30 cellular contexts compared by ENCODE assay signal in genomic region chr11:16997624-16998023, GRCh38. TPM values are rescaled to one million over a fixed set of nuclear protein-coding genes. Genes with fewer than 3 reads are reported as not detected.
DNase-seq lines count a peak whose midpoint lies in the region; ATAC-seq and TF ChIP-seq lines count a peak whose summit lies in the region.
"Had no signal": no experiment of that assay in that cellular context is flagged by ENCODE, and none has a peak within 500 bp of the region (broad histone marks: within the 10 kb centered on the region; RNA-seq: fewer than 3 reads in every experiment).

No MANE protein-coding gene starts in this region.

- H3K27me3 Mint-ChIP-seq in activated T-cell treated with anti-CD3 and anti-CD28 coated beads, Interleukin-2, amount 50 U/mL, for 72 hours (ENCODE audit: low read depth), result no peaks in the 10 kb centered on the region
- H3K27me3 Mint-ChIP-seq: activated naive CD4-positive, alpha-beta T cell treated with anti-CD3 and anti-CD28 coated beads, Interleukin-2, amount 50 U/mL, for 24 hours had no signal

- no peak for TF ChIP-seq CTCF in coronary artery (IDR thresholded peaks at IDR 0.05)

- WGBS in neuronal stem cell (ENCODE audit: extremely low coverage in 2 of 2, insufficient read length in 2 of 2, insufficient replicate concordance in 1 of 2), 2 donors, result no CpG with 5 or more reads among the region's 7 CpGs

- H3K4ac ChIP-seq in neuronal stem cell (ENCODE audit: low read length), result no peak overlapping the region

- no peak overlapping the region for H3K27ac Mint-ChIP-seq in activated T-cell treated with anti-CD3 and anti-CD28 coated beads, Interleukin-2, amount 50 U/mL, for 72 hours
- H3K27ac Mint-ChIP-seq: activated CD8-positive, alpha-beta T cell treated with anti-CD3 and anti-CD28 coated beads, Interleukin-2, amount 10 ng/mL, durations not matched to agents 7 days and 5 days; activated naive CD4-positive, alpha-beta T cell treated with anti-CD3 and anti-CD28 coated beads, Interleukin-2, amount 50 U/mL, for 24 hours; activated T-helper 2 cell treated with anti-CD3 and anti-CD28 coated beads, Interferon-gamma antibody, Interleukin-2, Interleukin-4, amounts not matched to agents 10 μg/mL and 5 μg/mL and 100 μg/mL, durations not matched to agents 14 hours and 24 hours and 36 hours had no signal

- H3K9me3 Mint-ChIP-seq in activated T-cell treated with anti-CD3 and anti-CD28 coated beads, Interleukin-2, amount 50 U/mL, for 72 hours, result no peaks in the 10 kb centered on the region
- H3K9me3 Mint-ChIP-seq: activated naive CD4-positive, alpha-beta T cell treated with anti-CD3 and anti-CD28 coated beads, Interleukin-2, amount 50 U/mL, for 24 hours; activated T-helper 2 cell treated with anti-CD3 and anti-CD28 coated beads, Interferon-gamma antibody, Interleukin-2, Interleukin-4, amounts not matched to agents 10 μg/mL and 5 μg/mL and 100 μg/mL, durations not matched to agents 14 hours and 24 hours and 36 hours; CD14-positive monocyte had no signal

- H3K9me3 ChIP-seq in neuronal stem cell (replicated peaks in 1 of 2; ENCODE audit: control insufficient read depth in 2 of 2, insufficient read depth in 1 of 2, low read depth in 1 of 2, low read length in 2 of 2), result no peaks in the 10 kb centered on the region
- H3K9me3 ChIP-seq: lower lobe of right lung, sigmoid colon, SJSA1 had no signal

- no peak overlapping the region for H3K9ac ChIP-seq in neuronal stem cell (ENCODE audit: low read depth, low read length, poor library complexity)

- ATAC-seq in Right ventricle myocardium superior (ENCODE audit: poor library complexity) (peak; percentile 80), left lobe of liver (peak; percentile 74)
- no peak for ATAC-seq in activated T-cell treated with anti-CD3 and anti-CD28 coated beads, Interleukin-2, amount 50 U/mL, for 72 hours (replicated peaks in 1 of 2)
- ATAC-seq: activated CD8-positive, alpha-beta T cell treated with anti-CD3 and anti-CD28 coated beads, Interleukin-2, amount 10 ng/mL, durations not matched to agents 7 days and 5 days had no signal

- peaks cover 0 to 5% of the 10 kb centered on the region in 2 donors for H3K4me1 ChIP-seq in neuronal stem cell (ENCODE audit: control insufficient read depth in 2 of 2, insufficient read depth in 1 of 2, low read depth in 1 of 2, low read length in 2 of 2)
- H3K4me1 ChIP-seq: sigmoid colon, SJSA1 had no signal

- H2AK5ac ChIP-seq in neuronal stem cell (ENCODE audit: low read depth, low read length), result no peak overlapping the region

- no peak overlapping the region for H2BK5ac ChIP-seq in neuronal stem cell (ENCODE audit: low read length)

- no peak overlapping the region for H2BK15ac ChIP-seq in neuronal stem cell (ENCODE audit: low read length)

- H4K8ac ChIP-seq in neuronal stem cell (ENCODE audit: low read depth, low read length), result no peak overlapping the region

- no peak overlapping the region for H3K4me2 ChIP-seq in neuronal stem cell (ENCODE audit: insufficient read depth, low read length, poor library complexity, severe bottlenecking)

- no peaks in the 10 kb centered on the region for H3K36me3 Mint-ChIP-seq in activated T-cell treated with anti-CD3 and anti-CD28 coated beads, Interleukin-2, amount 50 U/mL, for 72 hours (ENCODE audit: insufficient read depth in 2 of 2)
- H3K36me3 Mint-ChIP-seq: activated naive CD4-positive, alpha-beta T cell treated with anti-CD3 and anti-CD28 coated beads, Interleukin-2, amount 50 U/mL, for 24 hours; CD14-positive monocyte had no signal

- H3K14ac ChIP-seq in neuronal stem cell (ENCODE audit: low read length), result no peak overlapping the region

- H3K27me3 ChIP-seq in neuronal stem cell (ENCODE audit: control insufficient read depth in 3 of 3, insufficient read depth in 3 of 3, low read depth in 1 of 3, low read length in 3 of 3), result no peaks in the 10 kb centered on the region
- H3K27me3 ChIP-seq: brain microvascular endothelial cell, sigmoid colon, SJSA1 had no signal

- H3K27ac ChIP-seq in neuronal stem cell (replicated peaks; ENCODE audit: low read length) (no peak overlapping the region), coronary artery (no peak overlapping the region)
- H3K27ac ChIP-seq: brain microvascular endothelial cell, epithelial cell of prostate, SJSA1 had no signal

- peaks cover 0 to 14% of the 10 kb centered on the region in 2 donors for H3K36me3 ChIP-seq in neuronal stem cell (replicated peaks in 1 of 2; ENCODE audit: control insufficient read depth in 2 of 2, insufficient read depth in 2 of 2, low read length in 2 of 2)
- H3K36me3 ChIP-seq: brain microvascular endothelial cell, lower lobe of right lung, sigmoid colon, SJSA1 had no signal

- H2BK12ac ChIP-seq in neuronal stem cell (ENCODE audit: low read length), result no peak overlapping the region

- intact Hi-C loops in Right ventricle myocardium superior (cut with DNase I), result no loop called here

- H4K91ac ChIP-seq in neuronal stem cell (ENCODE audit: low read depth, low read length, poor library complexity), result no peak overlapping the region

- H2BK120ac ChIP-seq in neuronal stem cell (ENCODE audit: low read depth, low read length), result no peak overlapping the region

- DNase-seq in HT-29 (ENCODE audit: low spot score) (peak; percentile 70), Right ventricle myocardium superior (no peak), left lobe of liver (ENCODE audit: low spot score) (peak; percentile 80), neuronal stem cell (ENCODE audit: low spot score) (no peak), COLO829 (ENCODE audit: low spot score) (no peak), coronary artery (ENCODE audit: low spot score) (no peak)
- no peak for DNase-seq in NK-92 treated with Interleukin-12 subunit alpha and Interleukin-12 subunit beta, amount 100 ng/mL, for 24 hours (lab: John Stamatoyannopoulos, UW)
- no peak for DNase-seq in activated T-cell treated with anti-CD3 and anti-CD28 coated beads, Interleukin-2, amount 50 U/mL, for 72 hours
- DNase-seq: 8988T; activated CD4-positive, alpha-beta T cell treated with anti-CD3 and anti-CD28 coated beads for 4 hours; activated CD8-positive, alpha-beta T cell treated with anti-CD3 and anti-CD28 coated beads, Interleukin-2, amount 10 ng/mL, durations not matched to agents 7 days and 5 days; amniotic stem cell; brain microvascular endothelial cell; DND-41; effector CD8-positive, alpha-beta T cell; KG1; lower lobe of right lung; NCI-H1092 treated with DMSO at 0.1 percent for 48 hours; NCI-H187; NCI-H2171; NCI-H510A; sigmoid colon; stimulated activated CD4-positive, alpha-beta T cell treated with anti-CD3 and anti-CD28 coated beads, Interleukin-4, amount 100 ng/mL, for 24 hours; T1000 had no signal

- no peak overlapping the region for H2AFZ ChIP-seq in neuronal stem cell (ENCODE audit: low read length)

- peaks cover 3% of the 10 kb centered on the region for H3K79me1 ChIP-seq in neuronal stem cell (ENCODE audit: low read depth, low read length)

- no peaks in the 10 kb centered on the region for H3K4me1 Mint-ChIP-seq in activated T-cell treated with anti-CD3 and anti-CD28 coated beads, Interleukin-2, amount 50 U/mL, for 72 hours (ENCODE audit: low read depth)
- H3K4me1 Mint-ChIP-seq: activated naive CD4-positive, alpha-beta T cell treated with anti-CD3 and anti-CD28 coated beads, Interleukin-2, amount 50 U/mL, for 24 hours; CD14-positive monocyte had no signal

- H3K23ac ChIP-seq in neuronal stem cell (ENCODE audit: low read depth, low read length, poor library complexity), result no peak overlapping the region

- H3K18ac ChIP-seq in neuronal stem cell (ENCODE audit: low read length), result peak overlapping the region; percentile 11

- no peak overlapping the region for H3K4me3 Mint-ChIP-seq in activated T-cell treated with anti-CD3 and anti-CD28 coated beads, Interleukin-2, amount 50 U/mL, for 72 hours
- H3K4me3 Mint-ChIP-seq: activated CD8-positive, alpha-beta T cell treated with anti-CD3 and anti-CD28 coated beads, Interleukin-2, amount 10 ng/mL, durations not matched to agents 7 days and 5 days; activated naive CD4-positive, alpha-beta T cell treated with anti-CD3 and anti-CD28 coated beads, Interleukin-2, amount 50 U/mL, for 24 hours; CD14-positive monocyte had no signal

- H3K4me3 ChIP-seq in neuronal stem cell (ENCODE audit: low read length in 2 of 2) (no peak overlapping the region), coronary artery (no peak overlapping the region)
- H3K4me3 ChIP-seq: lower lobe of right lung, sigmoid colon, SJSA1 had no signal

RNA-seq across cellular contexts. Expression of gene PLEKHA7, which starts 16.6 kb away (rescaled TPM):
- total RNA-seq in HT-29 (2014; rRNA removed; shearing (Covaris generic)), result 57.5 and 70.8 TPM in 2 replicates
- total RNA-seq in Right ventricle myocardium superior, result 16.2 TPM
- 25.8 TPM for total RNA-seq in left lobe of liver
- polyA plus RNA-seq in neuronal stem cell (2013, experiment 1 of 2), result 15.2 TPM
- 15.1 TPM for polyA plus RNA-seq in neuronal stem cell (2013, experiment 2 of 2)
- total RNA-seq in activated T-cell treated with anti-CD3 and anti-CD28 coated beads, Interleukin-2, amount 50 U/mL, for 72 hours, result 10 to 100 TPM in 1 of 2 donors, 1 to 10 TPM in 1; 6.5 to 11.0 TPM
- total RNA-seq: RPMI7951, SJSA1 had no signal

Comparison
In these comparisons a context has a peak if more than half of its experiments do, and no peak if none do; other contexts are left out.
1. DNase-seq: peak in HT-29 (single experiment) and left lobe of liver (single experiment); none in Right ventricle myocardium superior (single experiment), neuronal stem cell (single experiment), NK-92 treated with Interleukin-12 subunit alpha and Interleukin-12 subunit beta, amount 100 ng/mL, for 24 hours (single experiment), COLO829 (single experiment), coronary artery (single experiment) and activated T-cell treated with anti-CD3 and anti-CD28 coated beads, Interleukin-2, amount 50 U/mL, for 72 hours (0 of 2).
2. ATAC-seq: peak in Right ventricle myocardium superior (single experiment) and left lobe of liver (single experiment); none in activated T-cell treated with anti-CD3 and anti-CD28 coated beads, Interleukin-2, amount 50 U/mL, for 72 hours (0 of 2).